Comparison of ENCODE assay signal across 14 cellular contexts in the genomic region with DNA sequence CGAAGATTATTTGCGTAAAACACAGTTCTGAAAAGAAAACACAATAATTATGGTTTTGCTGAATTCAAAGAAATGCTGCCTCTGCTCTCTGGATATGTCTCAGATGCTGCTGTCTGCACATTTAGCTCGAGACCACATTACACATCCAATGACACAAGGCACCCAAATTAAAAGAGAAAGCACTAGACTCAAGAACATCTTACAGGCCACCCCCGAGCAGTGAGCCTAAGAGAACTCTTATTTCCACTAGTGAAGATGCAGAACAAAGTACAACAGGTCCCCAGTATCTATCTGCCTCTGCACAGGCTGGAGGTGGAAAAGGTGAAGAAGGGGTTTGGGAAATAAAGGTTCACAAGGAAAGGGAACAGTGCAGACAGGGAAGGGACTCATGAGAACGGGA. TPM values are rescaled to one million over a fixed set of nuclear protein-coding genes. Genes with fewer than 3 reads are reported as not detected.
DNase-seq lines count a peak whose midpoint lies in the region; ATAC-seq lines count a peak whose summit lies in the region.
"Had no signal": no experiment of that assay in that cellular context is flagged by ENCODE, and none has a peak within 500 bp of the region (broad histone marks: within the 10 kb centered on the region; RNA-seq: fewer than 3 reads in every experiment).

No MANE protein-coding gene starts in this region.

- H3K4ac ChIP-seq in trophoblast cell (ENCODE audit: low read depth, low read length): peak overlapping the region; percentile 34

- peaks cover 28% of the 10 kb centered on the region for H3K36me3 Mint-ChIP-seq in activated CD4-positive, alpha-beta T cell treated with anti-CD3 and anti-CD28 coated beads, Interleukin-2, amount 10 ng/mL, durations not matched to agents 7 days and 5 days (ENCODE audit: low read depth)
- H3K36me3 Mint-ChIP-seq in activated naive CD4-positive, alpha-beta T cell treated with anti-CD3 and anti-CD28 coated beads, Interleukin-2, amount 10 ng/mL, durations not matched to agents 7 days and 5 days: peaks cover 32% of the 10 kb centered on the region

- H3K4me3 Mint-ChIP-seq in activated CD4-positive, alpha-beta T cell treated with anti-CD3 and anti-CD28 coated beads, Interleukin-2, amount 10 ng/mL, durations not matched to agents 7 days and 5 days: peak overlapping the region; percentile 9
- no peak overlapping the region for H3K4me3 Mint-ChIP-seq in activated naive CD4-positive, alpha-beta T cell treated with anti-CD3 and anti-CD28 coated beads, Interleukin-2, amount 10 ng/mL, durations not matched to agents 7 days and 5 days

- H2BK5ac ChIP-seq in trophoblast cell (ENCODE audit: low read depth, low read length, poor library complexity): no peak overlapping the region

- peaks cover 4% of the 10 kb centered on the region for H3K79me2 ChIP-seq in trophoblast cell (ENCODE audit: control insufficient read depth, insufficient read depth, low read length, poor library complexity)

- POLR2A ChIA-PET in activated CD4-positive, alpha-beta T cell treated with anti-CD3 and anti-CD28 coated beads, Interleukin-2, amount 10 ng/mL, durations not matched to agents 7 days and 5 days (lab: Charles Lee): interaction anchor here (0.5 kb wide), 1 partner anchor 41 kb away, joined by 3 read pairs; no protein-coding TSS in a partner anchor

- H3K9me3 ChIP-seq in trophoblast cell (ENCODE audit: insufficient read depth, low read depth, low read length): no peaks in the 10 kb centered on the region
- H3K9me3 ChIP-seq: A549, transverse colon had no signal

- H3K79me1 ChIP-seq in trophoblast cell (ENCODE audit: low read length): peaks cover 3% of the 10 kb centered on the region

- H3K4me3 ChIP-seq in trophoblast cell (ENCODE audit: low read depth, low read length): no peak overlapping the region
- H3K4me3 ChIP-seq: A549, transverse colon had no signal

- peak overlapping the region; percentile 75 for H3K27ac Mint-ChIP-seq in activated CD4-positive, alpha-beta T cell treated with anti-CD3 and anti-CD28 coated beads, Interleukin-2, amount 10 ng/mL, durations not matched to agents 7 days and 5 days
- peak overlapping the region; percentile 20 for H3K27ac Mint-ChIP-seq in activated naive CD4-positive, alpha-beta T cell treated with anti-CD3 and anti-CD28 coated beads, Interleukin-2, amount 10 ng/mL, durations not matched to agents 7 days and 5 days

- no peak overlapping the region for H4K8ac ChIP-seq in trophoblast cell (ENCODE audit: low read depth, low read length)

- H3K4me1 Mint-ChIP-seq in activated CD4-positive, alpha-beta T cell treated with anti-CD3 and anti-CD28 coated beads, Interleukin-2, amount 10 ng/mL, durations not matched to agents 7 days and 5 days: peaks cover 59% of the 10 kb centered on the region
- H3K4me1 Mint-ChIP-seq in activated naive CD4-positive, alpha-beta T cell treated with anti-CD3 and anti-CD28 coated beads, Interleukin-2, amount 10 ng/mL, durations not matched to agents 7 days and 5 days: peaks cover 27% of the 10 kb centered on the region

- no peak overlapping the region for H3K14ac ChIP-seq in trophoblast cell (ENCODE audit: low read length)

- intact Hi-C loops in left cardiac atrium (cut with DNase I): no loop called here

- H4K91ac ChIP-seq in trophoblast cell (ENCODE audit: low read depth, low read length): no peak overlapping the region

- no peak overlapping the region for H3K18ac ChIP-seq in trophoblast cell (ENCODE audit: low read length)

- no peaks in the 10 kb centered on the region for H3K9me3 Mint-ChIP-seq in activated CD4-positive, alpha-beta T cell treated with anti-CD3 and anti-CD28 coated beads, Interleukin-2, amount 10 ng/mL, durations not matched to agents 7 days and 5 days
- no peaks in the 10 kb centered on the region for H3K9me3 Mint-ChIP-seq in activated naive CD4-positive, alpha-beta T cell treated with anti-CD3 and anti-CD28 coated beads, Interleukin-2, amount 10 ng/mL, durations not matched to agents 7 days and 5 days

- H3K27me3 ChIP-seq in trophoblast cell (ENCODE audit: insufficient read depth, low read length): no peaks in the 10 kb centered on the region
- H3K27me3 ChIP-seq: transverse colon had no signal

- CTCF ChIA-PET in activated CD4-positive, alpha-beta T cell treated with anti-CD3 and anti-CD28 coated beads, Interleukin-2, amount 10 ng/mL, durations not matched to agents 7 days and 5 days (lab: Charles Lee): interaction anchor here (0.7 to 0.9 kb wide), 2 partner anchors 8 to 34 kb away, joined by 3 read pairs; no protein-coding TSS in a partner anchor
- CTCF ChIA-PET in activated naive CD4-positive, alpha-beta T cell treated with anti-CD3 and anti-CD28 coated beads, Interleukin-2, amount 10 ng/mL, durations not matched to agents 7 days and 5 days (lab: Charles Lee): interaction anchor here (1.2 kb wide), 1 partner anchor 49 kb away, joined by 3 read pairs; no protein-coding TSS in a partner anchor

- no peaks in the 10 kb centered on the region for H3K27me3 Mint-ChIP-seq in activated CD4-positive, alpha-beta T cell treated with anti-CD3 and anti-CD28 coated beads, Interleukin-2, amount 10 ng/mL, durations not matched to agents 7 days and 5 days
- H3K27me3 Mint-ChIP-seq in activated naive CD4-positive, alpha-beta T cell treated with anti-CD3 and anti-CD28 coated beads, Interleukin-2, amount 10 ng/mL, durations not matched to agents 7 days and 5 days: no peaks in the 10 kb centered on the region

- H3K23ac ChIP-seq in trophoblast cell (ENCODE audit: low read length): no peak overlapping the region

- no peak overlapping the region for H2BK120ac ChIP-seq in trophoblast cell (ENCODE audit: insufficient read depth, low read length, poor library complexity)

- peak; percentile 55 for ATAC-seq in HG02852 (IDR thresholded peaks at IDR 0.05; ENCODE audit: unreplicated experiment)
- ATAC-seq in left cardiac atrium: no peak
- ATAC-seq: A549, SK-N-SH treated with all-trans-retinoic acid at 6 μM for 48 hours had no signal

- H3K9ac ChIP-seq in trophoblast cell (ENCODE audit: low read length): no peak overlapping the region

- H3K4me1 ChIP-seq in trophoblast cell (ENCODE audit: control insufficient read depth in 1 of 2, insufficient read depth in 2 of 2, low read length in 2 of 2): peaks cover 2 to 5% of the 10 kb centered on the region in 2 experiments

- no peak overlapping the region for H2AFZ ChIP-seq in trophoblast cell (ENCODE audit: insufficient read depth, low read length, poor library complexity)

- H3K36me3 ChIP-seq in trophoblast cell (ENCODE audit: control insufficient read depth in 1 of 2, insufficient read depth in 2 of 2, low read length in 2 of 2): peaks cover 2 to 3% of the 10 kb centered on the region in 2 experiments

- H3K4me2 ChIP-seq in trophoblast cell (ENCODE audit: low read length): no peak overlapping the region
- H3K4me2 ChIP-seq: A549 had no signal

- H2AK5ac ChIP-seq in trophoblast cell (ENCODE audit: low read length): no peak overlapping the region

- no peak overlapping the region for H2BK12ac ChIP-seq in trophoblast cell (ENCODE audit: low read length)

- no peak overlapping the region for H3K27ac ChIP-seq in trophoblast cell (ENCODE audit: low read depth, low read length)
- H3K27ac ChIP-seq: A549, transverse colon had no signal

- no CpG with 5 or more reads among the region's 5 CpGs for WGBS in trophoblast cell (ENCODE audit: extremely low coverage, insufficient coverage, insufficient read length)

- no peak overlapping the region for H4K12ac ChIP-seq in trophoblast cell (ENCODE audit: low read depth, low read length)

- peak; percentile 32 for DNase-seq in activated CD4-positive, alpha-beta T cell treated with anti-CD3 and anti-CD28 coated beads, Interleukin-2, amount 10 ng/mL, durations not matched to agents 7 days and 5 days
- no peak for DNase-seq in activated CD4-positive, alpha-beta T cell treated with anti-CD3 and anti-CD28 coated beads, Interleukin-2, amount 50 U/mL, for 4 hours
- no peak for DNase-seq in activated naive CD4-positive, alpha-beta T cell treated with anti-CD3 and anti-CD28 coated beads, Interleukin-2, amount 10 ng/mL, durations not matched to agents 7 days and 5 days
- DNase-seq in trophoblast cell (no peak), left cardiac atrium (no peak), DMS153 treated with DMSO at 0.1 percent for 48 hours (lab: John Stamatoyannopoulos, UW; ENCODE audit: unreplicated experiment) (no peak), SKM-1 treated with dmso at 0.1 percent for 144 hours (lab: John Stamatoyannopoulos, UW; ENCODE audit: unreplicated experiment) (no peak)
- DNase-seq: cortex of kidney, H7, NCI-H2227 treated with DMSO at 0.1 percent for 48 hours, transverse colon had no signal

RNA-seq across cellular contexts. Expression of a gene that starts 33.5 kb away (rescaled TPM):
- total RNA-seq in activated CD4-positive, alpha-beta T cell treated with anti-CD3 and anti-CD28 coated beads, Interleukin-2, amount 10 ng/mL, durations not matched to agents 7 days and 5 days: 100 to 1,000 TPM; 136 to 150 TPM
- polyA plus RNA-seq in trophoblast cell (2013): 120 and 126 TPM in 2 replicates
- 100 to 1,000 TPM in 1 of 2 donors, 10 to 100 TPM in 1; 90.3 to 110 TPM for total RNA-seq in left cardiac atrium
